ENCODE assay signal across 28 cellular contexts in genomic region chr19:54414156-54414555, GRCh38. TPM values are rescaled to one million over a fixed set of nuclear protein-coding genes. Genes with fewer than 3 reads are reported as not detected.
A peak's percentile ranks its signal among the peaks of the same experiment; 100 is the strongest.
DNase-seq lines count a peak whose midpoint lies in the region; TF ChIP-seq lines count a peak whose summit lies in the region.
"Had no signal": no experiment of that assay in that cellular context is flagged by ENCODE, and none has a peak within 500 bp of the region (broad histone marks: within the 10 kb centered on the region; RNA-seq: fewer than 3 reads in every experiment).

No MANE protein-coding gene starts in this region.

- H3K27ac ChIP-seq in transverse colon: no peak overlapping the region
- H3K27ac ChIP-seq: breast epithelium, heart left ventricle, lower lobe of right lung, uterus had no signal

- intact Hi-C loops in activated CD4-positive, alpha-beta memory T cell treated with anti-CD3 and anti-CD28 coated beads for 36 hours (cut with micrococcal nuclease): no loop called here
- intact Hi-C loops in transverse colon (cut with DNase I; ENCODE audit: low total_unique reads): no loop called here

- TF ChIP-seq POLR2A in transverse colon (IDR thresholded peaks at IDR 0.05): no peak

- H3K36me3 ChIP-seq in transverse colon: no peaks in the 10 kb centered on the region
- H3K36me3 ChIP-seq: breast epithelium, heart left ventricle, lower lobe of right lung, uterus had no signal

- 84 to 97% methylated on average over 3 to 4 of the region's 4 CpGs for WGBS in transverse colon (ENCODE audit: low coverage in 1 of 2), 2 donors

- no peak for TF ChIP-seq EP300 in transverse colon (IDR thresholded peaks at IDR 0.05; ENCODE audit: low read depth)

- no peaks in the 10 kb centered on the region for H3K9me3 ChIP-seq in transverse colon
- H3K9me3 ChIP-seq: breast epithelium, heart left ventricle, lower lobe of right lung, mucosa of descending colon, uterus had no signal

- TF ChIP-seq CTCF in endothelial cell (IDR thresholded peaks at IDR 0.05; ENCODE audit: unreplicated experiment) (no peak), transverse colon (IDR thresholded peaks at IDR 0.05) (no peak)

- no peaks in the 10 kb centered on the region for H3K4me1 ChIP-seq in transverse colon
- H3K4me1 ChIP-seq: breast epithelium, uterus had no signal

- H3K4me1 Mint-ChIP-seq in activated CD4-positive, alpha-beta memory T cell treated with anti-CD3 and anti-CD28 coated beads, Interleukin-2, amount 10 ng/mL, durations not matched to agents 7 days and 5 days: peaks cover 19% of the 10 kb centered on the region
- H3K4me1 Mint-ChIP-seq in activated CD4-positive, alpha-beta memory T cell treated with anti-CD3 and anti-CD28 coated beads for 36 hours (ENCODE audit: low read depth): peaks cover 15% of the 10 kb centered on the region
- H3K4me1 Mint-ChIP-seq in endothelial cell (ENCODE audit: unreplicated experiment): peaks cover 16% of the 10 kb centered on the region

- CTCF ChIA-PET in activated CD4-positive, alpha-beta memory T cell treated with anti-CD3 and anti-CD28 coated beads, Interleukin-2, amount 10 ng/mL, durations not matched to agents 7 days and 5 days (lab: Charles Lee): no interaction called here
- CTCF ChIA-PET in activated CD4-positive, alpha-beta memory T cell treated with anti-CD3 and anti-CD28 coated beads for 36 hours (lab: Charles Lee): no interaction called here

- POLR2A ChIA-PET in activated CD4-positive, alpha-beta memory T cell treated with anti-CD3 and anti-CD28 coated beads, Interleukin-2, amount 10 ng/mL, durations not matched to agents 7 days and 5 days (lab: Charles Lee): no interaction called here
- POLR2A ChIA-PET in activated CD4-positive, alpha-beta memory T cell treated with anti-CD3 and anti-CD28 coated beads for 36 hours (lab: Charles Lee): no interaction called here

- DNase-seq in activated CD4-positive, alpha-beta memory T cell treated with anti-CD3 and anti-CD28 coated beads, Interleukin-2, amount 10 ng/mL, durations not matched to agents 7 days and 5 days: no peak
- DNase-seq in activated CD4-positive, alpha-beta memory T cell treated with anti-CD3 and anti-CD28 coated beads for 36 hours: no peak
- DNase-seq in endothelial cell (ENCODE audit: low spot score) (no peak), transverse colon (no peak)
- DNase-seq: activated B cell treated with CpG ODN at 0.5 μM for 24 hours; activated CD4-positive, alpha-beta T cell treated with anti-CD3 and anti-CD28 coated beads, Interleukin-2, amount 50 U/mL, for 48 hours; activated gamma-delta T cell; activated T-cell treated with anti-CD3 and anti-CD28 coated beads, Interleukin-2, amount 50 U/mL, for 1 hour; AML-193; CD8-positive, alpha-beta memory T cell; DMS153; effector memory CD4-positive, alpha-beta T cell; foreskin fibroblast; HCEC 1CT; heart left ventricle; kidney glomerular epithelial cell; lower lobe of right lung; mucosa of descending colon; NCI-H1436 treated with DMSO at 0.1 percent for 48 hours; PC-3; right cardiac atrium; Right ventricle myocardium superior; stimulated activated CD4-positive, alpha-beta T cell treated with anti-CD3 and anti-CD28 coated beads, Interleukin-4, amount 100 ng/mL, for 1 hour; uterus had no signal

- in situ Hi-C loops in transverse colon (cut with MboI; ENCODE audit: low pct_ligation_motif_present in 1 of 4, low pct_unique_long_range_greater_than_20kb in 1 of 4, low sequenced_read_pairs in 3 of 4): no loop called here

- H3K4me3 ChIP-seq in transverse colon: no peak overlapping the region
- H3K4me3 ChIP-seq: heart left ventricle, lower lobe of right lung, mucosa of descending colon, uterus had no signal

- peak overlapping the region; percentile 57 for H3K27ac Mint-ChIP-seq in activated CD4-positive, alpha-beta memory T cell treated with anti-CD3 and anti-CD28 coated beads, Interleukin-2, amount 10 ng/mL, durations not matched to agents 7 days and 5 days
- no peak overlapping the region for H3K27ac Mint-ChIP-seq in activated CD4-positive, alpha-beta memory T cell treated with anti-CD3 and anti-CD28 coated beads for 36 hours
- peak overlapping the region; percentile 50 for H3K27ac Mint-ChIP-seq in endothelial cell (ENCODE audit: unreplicated experiment)
- H3K27ac Mint-ChIP-seq: activated B cell treated with CpG ODN at 0.5 μM for 24 hours; nephron; stimulated activated memory B cell treated with anti-CD40 and anti-IgM and Interleukin-4, amounts not matched to agents 10 μg/mL and 1 μg/mL and 100 μg/mL, for 72 hours had no signal

- H3K9me3 Mint-ChIP-seq in activated CD4-positive, alpha-beta memory T cell treated with anti-CD3 and anti-CD28 coated beads, Interleukin-2, amount 10 ng/mL, durations not matched to agents 7 days and 5 days: peaks cover 18% of the 10 kb centered on the region
- H3K9me3 Mint-ChIP-seq in activated CD4-positive, alpha-beta memory T cell treated with anti-CD3 and anti-CD28 coated beads for 36 hours: peaks cover 1% of the 10 kb centered on the region
- peaks cover 11% of the 10 kb centered on the region for H3K9me3 Mint-ChIP-seq in endothelial cell (ENCODE audit: unreplicated experiment)

- peaks cover 35% of the 10 kb centered on the region for H3K27me3 Mint-ChIP-seq in activated CD4-positive, alpha-beta memory T cell treated with anti-CD3 and anti-CD28 coated beads, Interleukin-2, amount 10 ng/mL, durations not matched to agents 7 days and 5 days
- H3K27me3 Mint-ChIP-seq in activated CD4-positive, alpha-beta memory T cell treated with anti-CD3 and anti-CD28 coated beads for 36 hours: peaks cover 35% of the 10 kb centered on the region
- H3K27me3 Mint-ChIP-seq in endothelial cell (ENCODE audit: unreplicated experiment): peaks cover 24% of the 10 kb centered on the region

- H3K36me3 Mint-ChIP-seq in activated CD4-positive, alpha-beta memory T cell treated with anti-CD3 and anti-CD28 coated beads, Interleukin-2, amount 10 ng/mL, durations not matched to agents 7 days and 5 days (ENCODE audit: low read depth): peaks cover 13% of the 10 kb centered on the region
- H3K36me3 Mint-ChIP-seq in activated CD4-positive, alpha-beta memory T cell treated with anti-CD3 and anti-CD28 coated beads for 36 hours: no peaks in the 10 kb centered on the region
- peaks cover 21% of the 10 kb centered on the region for H3K36me3 Mint-ChIP-seq in endothelial cell (ENCODE audit: low read depth, unreplicated experiment)

- no peak overlapping the region for H3K4me3 Mint-ChIP-seq in activated CD4-positive, alpha-beta memory T cell treated with anti-CD3 and anti-CD28 coated beads, Interleukin-2, amount 10 ng/mL, durations not matched to agents 7 days and 5 days
- H3K4me3 Mint-ChIP-seq in activated CD4-positive, alpha-beta memory T cell treated with anti-CD3 and anti-CD28 coated beads for 36 hours: no peak overlapping the region
- H3K4me3 Mint-ChIP-seq in endothelial cell (ENCODE audit: unreplicated experiment): peak overlapping the region; percentile 42
- H3K4me3 Mint-ChIP-seq: activated B cell treated with CpG ODN at 0.5 μM for 24 hours; CD8-positive, alpha-beta memory T cell; stimulated activated memory B cell treated with anti-CD40 and anti-IgM and Interleukin-4, amounts not matched to agents 10 μg/mL and 1 μg/mL and 100 μg/mL, for 72 hours had no signal

- H3K27me3 ChIP-seq in transverse colon: peaks cover 53% of the 10 kb centered on the region

RNA-seq across cellular contexts. Expression of gene TTYH1, which starts 1.1 kb away (rescaled TPM):
- under 1 TPM; 0.53 to 0.68 TPM for total RNA-seq in activated CD4-positive, alpha-beta memory T cell treated with anti-CD3 and anti-CD28 coated beads, Interleukin-2, amount 10 ng/mL, durations not matched to agents 7 days and 5 days
- not detected for total RNA-seq in activated CD4-positive, alpha-beta memory T cell treated with anti-CD3 and anti-CD28 coated beads for 36 hours
- total RNA-seq in endothelial cell (ENCODE audit: unreplicated experiment): 10.4 TPM
- total RNA-seq in transverse colon: 1 to 10 TPM; 1.1 to 7.5 (median 3.0) TPM
- total RNA-seq: activated B cell treated with CpG ODN at 0.5 μM for 24 hours, lower lobe of right lung, NCI-H460 had no signal

RNA-seq across cellular contexts. Expression of gene LENG8, which starts 34.8 kb away (rescaled TPM):
- total RNA-seq in activated CD4-positive, alpha-beta memory T cell treated with anti-CD3 and anti-CD28 coated beads, Interleukin-2, amount 10 ng/mL, durations not matched to agents 7 days and 5 days: 100 to 1,000 TPM; 231 to 233 TPM
- total RNA-seq in activated CD4-positive, alpha-beta memory T cell treated with anti-CD3 and anti-CD28 coated beads for 36 hours: 100 to 1,000 TPM; 163 to 176 TPM
- total RNA-seq in endothelial cell (ENCODE audit: unreplicated experiment) (162 TPM), transverse colon (1,000 to 10,000 TPM in 1 of 4 donors, 100 to 1,000 TPM in 3; 194 to 1,037 (median 566) TPM)

RNA-seq across cellular contexts. Expression of gene LENG9, which starts 49.4 kb away (rescaled TPM):
- total RNA-seq in activated CD4-positive, alpha-beta memory T cell treated with anti-CD3 and anti-CD28 coated beads, Interleukin-2, amount 10 ng/mL, durations not matched to agents 7 days and 5 days: 1 to 10 TPM; 8.5 to 8.7 TPM
- total RNA-seq in activated CD4-positive, alpha-beta memory T cell treated with anti-CD3 and anti-CD28 coated beads for 36 hours: 1 to 10 TPM; 5.3 to 5.6 TPM
- 3.4 TPM for total RNA-seq in endothelial cell (ENCODE audit: unreplicated experiment)
- total RNA-seq in transverse colon: 10 to 100 TPM in 3 of 4 donors, 1 to 10 TPM in 1; 1.1 to 16.5 (median 12.3) TPM

RNA-seq across cellular contexts. Expression of gene LAIR1, which starts 49.4 kb away (rescaled TPM):
- total RNA-seq in activated CD4-positive, alpha-beta memory T cell treated with anti-CD3 and anti-CD28 coated beads, Interleukin-2, amount 10 ng/mL, durations not matched to agents 7 days and 5 days: 10 to 100 TPM; 56.6 to 59.0 TPM
- 1 to 10 TPM; 4.9 to 5.7 TPM for total RNA-seq in activated CD4-positive, alpha-beta memory T cell treated with anti-CD3 and anti-CD28 coated beads for 36 hours
- total RNA-seq in endothelial cell (ENCODE audit: unreplicated experiment) (2.1 TPM), transverse colon (10 to 100 TPM in 2 of 4 donors, 1 to 10 TPM in 2; 1.9 to 18.4 (median 7.3) TPM)
- total RNA-seq: NCI-H460, PC-3 had no signal

RNA-seq across cellular contexts. Expression of gene CDC42EP5, which starts 58.9 kb away (rescaled TPM):
- total RNA-seq in activated CD4-positive, alpha-beta memory T cell treated with anti-CD3 and anti-CD28 coated beads, Interleukin-2, amount 10 ng/mL, durations not matched to agents 7 days and 5 days: not detected
- not detected for total RNA-seq in activated CD4-positive, alpha-beta memory T cell treated with anti-CD3 and anti-CD28 coated beads for 36 hours
- total RNA-seq in endothelial cell (ENCODE audit: unreplicated experiment) (21.4 TPM), transverse colon (100 to 1,000 TPM; 210 to 231 (median 214) TPM)
- total RNA-seq: activated B cell treated with CpG ODN at 0.5 μM for 24 hours had no signal
